26 cellular contexts compared by ENCODE assay signal in genomic region chr3:64255941-64256340, GRCh38. TPM values are rescaled to one million over a fixed set of nuclear protein-coding genes. Genes with fewer than 3 reads are reported as not detected.
DNase-seq lines count a peak whose midpoint lies in the region; ATAC-seq, FAIRE-seq and TF ChIP-seq lines count a peak whose summit lies in the region.
"Had no signal": no experiment of that assay in that cellular context is flagged by ENCODE, and none has a peak within 500 bp of the region (broad histone marks: within the 10 kb centered on the region; RNA-seq: fewer than 3 reads in every experiment).

No MANE protein-coding gene starts in this region.

- 64% methylated on average over 3 of the region's 3 CpGs for WGBS in hepatocyte (ENCODE audit: low lambda C conversion rate, missing lambda C conversion rate)
- 61 to 72% methylated on average over 3 of the region's 3 CpGs for WGBS in sigmoid colon, 2 donors
- WGBS in transverse colon (ENCODE audit: low coverage in 1 of 2), 2 donors: 54 to 67% methylated on average over 3 of the region's 3 CpGs
- WGBS in heart left ventricle, 4 donors: 91 to 96% (median 94%) methylated on average over 3 of the region's 3 CpGs

- H3K27me3 Mint-ChIP-seq in MCF 10A (ENCODE audit: insufficient read depth, unreplicated experiment): no peaks in the 10 kb centered on the region

- no peak overlapping the region for H2AFZ ChIP-seq in hepatocyte

- in situ Hi-C loops in transverse colon (cut with MboI; ENCODE audit: low pct_ligation_motif_present in 1 of 4, low pct_unique_long_range_greater_than_20kb in 1 of 4, low sequenced_read_pairs in 3 of 4): loop anchor here in 2 of 4 donors (25.0 kb wide), 2 partner anchors 94 to 219 kb away; no protein-coding TSS in a partner anchor

- no peak for FAIRE-seq in bronchial epithelial cell (lab: Jason Lieb, UNC)
- FAIRE-seq: GM18507, GM19239, H1 had no signal

- no peak for TF ChIP-seq EP300 in sigmoid colon (IDR thresholded peaks at IDR 0.05)
- no peak for TF ChIP-seq EP300 in transverse colon (IDR thresholded peaks at IDR 0.05; ENCODE audit: low read depth)

- H3K4me3 ChIP-seq in LNCaP clone FGC (ENCODE audit: low read depth, low read length) (no peak overlapping the region), bronchial epithelial cell (ENCODE audit: low read depth, low read length) (no peak overlapping the region), hepatocyte (no peak overlapping the region), sigmoid colon (no peak overlapping the region), transverse colon (no peak overlapping the region), heart left ventricle (no peak overlapping the region)
- H3K4me3 ChIP-seq: BLaER1, MG63 had no signal

- H4K20me1 ChIP-seq in hepatocyte (ENCODE audit: insufficient read depth, poor library complexity, severe bottlenecking): no peaks in the 10 kb centered on the region
- H4K20me1 ChIP-seq: BLaER1 had no signal

- H3K36me3 ChIP-seq in bronchial epithelial cell (ENCODE audit: control insufficient read depth, insufficient read depth, low read length): no peaks in the 10 kb centered on the region
- H3K36me3 ChIP-seq in hepatocyte (replicated peaks; ENCODE audit: insufficient read depth, low read depth): no peaks in the 10 kb centered on the region
- H3K36me3 ChIP-seq in sigmoid colon: peaks cover 0 to 7% (median 0%) of the 10 kb centered on the region in 4 donors
- H3K36me3 ChIP-seq in transverse colon: no peaks in the 10 kb centered on the region
- peaks cover 0 to 7% (median 0%) of the 10 kb centered on the region in 9 donors for H3K36me3 ChIP-seq in heart left ventricle
- H3K36me3 ChIP-seq: BLaER1, MG63 had no signal

- intact Hi-C loops in sigmoid colon (cut with DNase I) (no loop called here), transverse colon (cut with DNase I; ENCODE audit: low total_unique reads) (no loop called here), MCF 10A (cut with micrococcal nuclease) (no loop called here), heart left ventricle (cut with DNase I) (no loop called here)

- no peaks in the 10 kb centered on the region for H3K9me2 ChIP-seq in hepatocyte (replicated peaks; ENCODE audit: insufficient read depth)

- H3K27ac ChIP-seq in hepatocyte: peak overlapping the region; percentile 25
- H3K27ac ChIP-seq in sigmoid colon: peak overlapping the region; percentile 65 to 80 (median 75)
- H3K27ac ChIP-seq in transverse colon: peak overlapping the region in 2 of 4 donors; percentile 50 to 66
- peak overlapping the region in 1 of 12 donors; percentile 20 for H3K27ac ChIP-seq in heart left ventricle
- H3K27ac ChIP-seq: BLaER1 had no signal

- H3K27me3 ChIP-seq in bronchial epithelial cell (ENCODE audit: control insufficient read depth, insufficient read depth, low read length) (no peaks in the 10 kb centered on the region), hepatocyte (no peaks in the 10 kb centered on the region), sigmoid colon (no peaks in the 10 kb centered on the region), transverse colon (no peaks in the 10 kb centered on the region), heart left ventricle (no peaks in the 10 kb centered on the region)
- H3K27me3 ChIP-seq: BLaER1, MG63 had no signal

- no TSS peak for BruUV-seq in MCF 10A (replicated peaks; lab: Mats Ljungman, UMichigan)

- H3K4me3 Mint-ChIP-seq in MCF 10A (ENCODE audit: unreplicated experiment): no peak overlapping the region
- H3K4me3 Mint-ChIP-seq: CD4-positive, alpha-beta memory T cell had no signal

- H3K27ac Mint-ChIP-seq in MCF 10A (ENCODE audit: low read depth, unreplicated experiment): no peak overlapping the region
- H3K27ac Mint-ChIP-seq: CD4-positive, alpha-beta memory T cell had no signal

- H3K4me1 Mint-ChIP-seq in MCF 10A (ENCODE audit: insufficient read depth, unreplicated experiment): peaks cover 44% of the 10 kb centered on the region
- H3K4me1 Mint-ChIP-seq: CD4-positive, alpha-beta memory T cell had no signal

- peak; percentile 69 for DNase-seq in LNCaP clone FGC (ENCODE audit: low read depth)
- DNase-seq in bronchial epithelial cell (ENCODE audit: low read depth): peak; percentile 29
- no peak for DNase-seq in hepatocyte (ENCODE audit: low spot score)
- DNase-seq in sigmoid colon: no peak
- DNase-seq in transverse colon: no peak
- DNase-seq in MCF 10A (ENCODE audit: unreplicated experiment): no peak
- DNase-seq in heart left ventricle: no peak
- DNase-seq: ACHN; CD4-positive, alpha-beta memory T cell; GDM1; Karpas-422; MG63; NCI-H1417; NCI-H1694 treated with DMSO at 0.1 percent for 48 hours; NCI-H2081 treated with DMSO at 0.1 percent for 48 hours; NCI-H2171 treated with DMSO at 0.1 percent for 48 hours; NCI-H524 treated with DMSO at 0.1 percent for 48 hours; PC-3; RPMI8226; SHP77 had no signal

- no peak for ATAC-seq in heart left ventricle
- ATAC-seq: HCT116, PC-3, SK-N-SH treated with all-trans-retinoic acid at 6 μM for 48 hours had no signal

- H3K4me1 ChIP-seq in hepatocyte (ENCODE audit: insufficient read depth) (peaks cover 21% of the 10 kb centered on the region), sigmoid colon (peaks cover 0 to 92% (median 86%) of the 10 kb centered on the region in 4 donors), transverse colon (peaks cover 0 to 19% (median 1%) of the 10 kb centered on the region in 4 donors), heart left ventricle (peaks cover 0 to 46% (median 16%) of the 10 kb centered on the region in 12 donors)
- H3K4me1 ChIP-seq: BLaER1 had no signal

- CTCF ChIA-PET in MCF 10A (lab: Yijun Ruan, JAX): no interaction called here

- TF ChIP-seq CTCF in LNCaP clone FGC (IDR thresholded peaks at IDR 0.05; ENCODE audit: control insufficient read depth, extremely low read depth, insufficient read depth) (no peak), bronchial epithelial cell (IDR thresholded peaks at IDR 0.05; ENCODE audit: insufficient read depth, low read length, severe bottlenecking) (no peak), hepatocyte (IDR thresholded peaks at IDR 0.05; ENCODE audit: poor library complexity) (no peak), sigmoid colon (IDR thresholded peaks at IDR 0.05) (no peak), transverse colon (IDR thresholded peaks at IDR 0.05) (no peak), MCF 10A (IDR thresholded peaks at IDR 0.05; ENCODE audit: unreplicated experiment) (no peak), heart left ventricle (IDR thresholded peaks at IDR 0.05) (no peak)

- TF ChIP-seq POLR2A in sigmoid colon (IDR thresholded peaks at IDR 0.05) (no peak), transverse colon (IDR thresholded peaks at IDR 0.05) (no peak), heart left ventricle (IDR thresholded peaks at IDR 0.05) (no peak)

- POLR2A ChIA-PET in MCF 10A (lab: Yijun Ruan, JAX): interaction anchor here (5.2 kb wide), 1 partner anchor 10 kb away, joined by 29 read pairs; no protein-coding TSS in a partner anchor

- no peaks in the 10 kb centered on the region for H3K9me3 ChIP-seq in hepatocyte (ENCODE audit: low read depth)
- no peaks in the 10 kb centered on the region for H3K9me3 ChIP-seq in sigmoid colon
- no peaks in the 10 kb centered on the region for H3K9me3 ChIP-seq in transverse colon
- no peaks in the 10 kb centered on the region for H3K9me3 ChIP-seq in heart left ventricle
- H3K9me3 ChIP-seq: BLaER1, MG63 had no signal

- peaks cover 8% of the 10 kb centered on the region for H3K36me3 Mint-ChIP-seq in MCF 10A (ENCODE audit: insufficient read depth, unreplicated experiment)
- H3K36me3 Mint-ChIP-seq: CD4-positive, alpha-beta memory T cell had no signal

- H3K79me2 ChIP-seq in hepatocyte: peaks cover 78% of the 10 kb centered on the region

- no peak overlapping the region for H3K4me2 ChIP-seq in hepatocyte
- H3K4me2 ChIP-seq: BLaER1 had no signal

- H3K9me3 Mint-ChIP-seq in MCF 10A (ENCODE audit: unreplicated experiment): no peaks in the 10 kb centered on the region

RNA-seq across cellular contexts. Expression of gene PRICKLE2, which starts 30.7 kb away (rescaled TPM):
- total RNA-seq in bronchial epithelial cell (1.4 and 2.4 TPM in 2 replicates), hepatocyte (21.1 and 30.3 TPM in 2 replicates), sigmoid colon (10 to 100 TPM; 61.1 to 96.7 (median 69.9) TPM), transverse colon (10 to 100 TPM in 3 of 4 donors, 1 to 10 TPM in 1; 8.5 to 38.4 (median 17.4) TPM), MCF 10A (2022) (9.6 and 11.4 TPM in 2 replicates), heart left ventricle (10 to 100 TPM in 3 of 9 donors, 1 to 10 TPM in 6; 4.3 to 15.2 (median 7.8) TPM)
- polyA plus RNA-seq in hepatocyte (8.5 TPM in 2 replicates), sigmoid colon (1 to 10 TPM in 2 of 3 donors, under 1 TPM in 1; 0.69 to 3.4 (median 1.2) TPM), heart left ventricle (1 to 10 TPM; 1.5 to 3.9 TPM)
- total RNA-seq: CD4-positive, alpha-beta memory T cell had no signal
- polyA plus RNA-seq: CD4-positive, alpha-beta memory T cell had no signal

Comparison
In these comparisons a context has a peak if more than half of its experiments do, and no peak if none do; other contexts are left out.
1. DNase-seq: peak in LNCaP clone FGC (single experiment) and bronchial epithelial cell (single experiment); none in hepatocyte (single experiment), sigmoid colon (single experiment), transverse colon (single experiment), MCF 10A (single experiment) and heart left ventricle (0 of 5).